In genomic region chr11:1754376-1755150, GRCh38 we compare ENCODE assay signal across 1 cellular context.
TF ChIP-seq lines count a peak whose summit lies in the region.

No MANE protein-coding gene starts in this region.

TF ChIP-seq in HepG2, 621 proteins besides CTCF, POLR2A, EP300 and RAD21:
- TF ChIP-seq PCBP2 (optimal IDR thresholded peaks at IDR 0.05; ENCODE audit: low read depth, low read length, poor library complexity, severe bottlenecking) (peak; percentile 74), MTF1 (CRISPR knock-in tag; IDR thresholded peaks at IDR 0.05) (no peak)
TF ChIP-seq in HepG2: peak in this region for 1.
